ENCODE assay signal across 1 cellular context in genomic region chr16:89266521-89267134, GRCh38.
A peak's percentile ranks its signal among the peaks of the same experiment; 100 is the strongest.
TF ChIP-seq lines count a peak whose summit lies in the region.

No MANE protein-coding gene starts in this region.

TF ChIP-seq in HepG2, 621 proteins besides CTCF, POLR2A, EP300 and RAD21:
- TF ChIP-seq RFXAP (CRISPR knock-in tag; IDR thresholded peaks at IDR 0.05; ENCODE audit: borderline replicate concordance) (no peak), ZBTB3 (CRISPR knock-in tag; IDR thresholded peaks at IDR 0.05; ENCODE audit: borderline replicate concordance, low read depth) (no peak), ZC3H13 (CRISPR knock-in tag; IDR thresholded peaks at IDR 0.05) (peak; percentile 78), TOPORS (CRISPR knock-in tag; IDR thresholded peaks at IDR 0.05) (no peak), ZNF589 (CRISPR knock-in tag; conservative IDR thresholded peaks at IDR 0.05) (no peak), PAF1 (CRISPR knock-in tag; IDR thresholded peaks at IDR 0.05) (0 out of 2 replicates have a peak, but pooled peaks have one; percentile 35), TEAD2 (CRISPR knock-in tag; IDR thresholded peaks at IDR 0.05) (no peak), ISL2 (CRISPR knock-in tag; IDR thresholded peaks at IDR 0.05) (no peak), CCDC6 (CRISPR knock-in tag; IDR thresholded peaks at IDR 0.05) (no peak), DNMT1 (CRISPR knock-in tag; IDR thresholded peaks at IDR 0.05) (no peak), JUND (CRISPR knock-in tag; IDR thresholded peaks at IDR 0.05) (no peak), ZNF24 (IDR thresholded peaks at IDR 0.05) (no peak), RBM22 (optimal IDR thresholded peaks at IDR 0.05; ENCODE audit: low read length) (peak; percentile 87), CHD4 (IDR thresholded peaks at IDR 0.05; ENCODE audit: borderline replicate concordance, low read length) (no peak), AGO2 (optimal IDR thresholded peaks at IDR 0.05; ENCODE audit: low read depth, low read length) (peak; percentile 90), ZNF776 (CRISPR knock-in tag; IDR thresholded peaks at IDR 0.05) (no peak), KDM4B (CRISPR knock-in tag; IDR thresholded peaks at IDR 0.05) (no peak), RFXANK (CRISPR knock-in tag; IDR thresholded peaks at IDR 0.05) (no peak), TGIF2 (CRISPR knock-in tag; IDR thresholded peaks at IDR 0.05) (no peak), CENPX (CRISPR knock-in tag; IDR thresholded peaks at IDR 0.05) (no peak), ZNF143 (CRISPR knock-in tag; IDR thresholded peaks at IDR 0.05) (no peak), AGO1 (IDR thresholded peaks at IDR 0.05; ENCODE audit: low read depth, low read length, poor library complexity, severe bottlenecking) (no peak), ZNF496 (CRISPR knock-in tag; IDR thresholded peaks at IDR 0.05; ENCODE audit: insufficient replicate concordance) (no peak), ZNF232 (CRISPR knock-in tag; IDR thresholded peaks at IDR 0.05; ENCODE audit: borderline replicate concordance) (no peak), ATF7-NPFF (CRISPR knock-in tag; IDR thresholded peaks at IDR 0.05; ENCODE audit: low read depth) (no peak)
- TF ChIP-seq, protein P1, sequence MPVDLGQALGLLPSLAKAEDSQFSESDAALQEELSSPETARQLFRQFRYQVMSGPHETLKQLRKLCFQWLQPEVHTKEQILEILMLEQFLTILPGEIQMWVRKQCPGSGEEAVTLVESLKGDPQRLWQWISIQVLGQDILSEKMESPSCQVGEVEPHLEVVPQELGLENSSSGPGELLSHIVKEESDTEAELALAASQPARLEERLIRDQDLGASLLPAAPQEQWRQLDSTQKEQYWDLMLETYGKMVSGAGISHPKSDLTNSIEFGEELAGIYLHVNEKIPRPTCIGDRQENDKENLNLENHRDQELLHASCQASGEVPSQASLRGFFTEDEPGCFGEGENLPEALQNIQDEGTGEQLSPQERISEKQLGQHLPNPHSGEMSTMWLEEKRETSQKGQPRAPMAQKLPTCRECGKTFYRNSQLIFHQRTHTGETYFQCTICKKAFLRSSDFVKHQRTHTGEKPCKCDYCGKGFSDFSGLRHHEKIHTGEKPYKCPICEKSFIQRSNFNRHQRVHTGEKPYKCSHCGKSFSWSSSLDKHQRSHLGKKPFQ (CRISPR knock-in tag; IDR thresholded peaks at IDR 0.05; ENCODE audit: insufficient replicate concordance) = no peak
- TF ChIP-seq, protein P2, sequence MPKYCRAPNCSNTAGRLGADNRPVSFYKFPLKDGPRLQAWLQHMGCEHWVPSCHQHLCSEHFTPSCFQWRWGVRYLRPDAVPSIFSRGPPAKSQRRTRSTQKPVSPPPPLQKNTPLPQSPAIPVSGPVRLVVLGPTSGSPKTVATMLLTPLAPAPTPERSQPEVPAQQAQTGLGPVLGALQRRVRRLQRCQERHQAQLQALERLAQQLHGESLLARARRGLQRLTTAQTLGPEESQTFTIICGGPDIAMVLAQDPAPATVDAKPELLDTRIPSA (CRISPR knock-in tag; IDR thresholded peaks at IDR 0.05; ENCODE audit: borderline replicate concordance) = no peak
